Comparison of ENCODE assay signal across 11 cellular contexts in genomic region chr1:192601145-192602048, GRCh38. TPM values are rescaled to one million over a fixed set of nuclear protein-coding genes. Genes with fewer than 3 reads are reported as not detected.
DNase-seq lines count a peak whose midpoint lies in the region; ATAC-seq and TF ChIP-seq lines count a peak whose summit lies in the region.
"Had no signal": no experiment of that assay in that cellular context is flagged by ENCODE, and none has a peak within 500 bp of the region (broad histone marks: within the 10 kb centered on the region; RNA-seq: fewer than 3 reads in every experiment).

No MANE protein-coding gene starts in this region.

- no peak for TF ChIP-seq CTCF in foreskin keratinocyte (conservative IDR thresholded peaks at IDR 0.05)
- TF ChIP-seq CTCF in transverse colon (IDR thresholded peaks at IDR 0.05) = no peak
- no peak for TF ChIP-seq CTCF in adrenal gland (IDR thresholded peaks at IDR 0.05)

- in situ Hi-C loops in transverse colon (cut with MboI; ENCODE audit: low pct_ligation_motif_present in 1 of 4, low pct_unique_long_range_greater_than_20kb in 1 of 4, low sequenced_read_pairs in 3 of 4) = loop anchor here in 3 of 4 donors (10.0 to 25.0 kb wide), 2 partner anchors 127 to 436 kb away; no protein-coding TSS in a partner anchor

- TF ChIP-seq EP300 in transverse colon (IDR thresholded peaks at IDR 0.05; ENCODE audit: low read depth) = no peak

- ATAC-seq in GM18508 (IDR thresholded peaks at IDR 0.05; ENCODE audit: insufficient read depth, unreplicated experiment) (peak; percentile 39), GM21619 (IDR thresholded peaks at IDR 0.05; ENCODE audit: unreplicated experiment) (peak; percentile 28), HG03460 (IDR thresholded peaks at IDR 0.05; ENCODE audit: unreplicated experiment) (peak; percentile 33), foreskin keratinocyte (peak; percentile 84)

- H3K9me3 ChIP-seq in transverse colon (no peaks in the 10 kb centered on the region), adrenal gland (replicated peaks in 1 of 3) (no peaks in the 10 kb centered on the region)
- H3K9me3 ChIP-seq: neutrophil had no signal

- H3K27me3 ChIP-seq in foreskin keratinocyte = peaks cover 4% of the 10 kb centered on the region
- H3K27me3 ChIP-seq in transverse colon = no peaks in the 10 kb centered on the region
- H3K27me3 ChIP-seq in adrenal gland = no peaks in the 10 kb centered on the region

- TF ChIP-seq POLR2A in transverse colon (IDR thresholded peaks at IDR 0.05) = no peak
- TF ChIP-seq POLR2A in adrenal gland (IDR thresholded peaks at IDR 0.05) = no peak

- no peak overlapping the region for H3K27ac ChIP-seq in foreskin keratinocyte
- no peak overlapping the region for H3K27ac ChIP-seq in transverse colon
- no peak overlapping the region for H3K27ac ChIP-seq in adrenal gland
- H3K27ac ChIP-seq: neutrophil had no signal

- WGBS in transverse colon (ENCODE audit: low coverage in 1 of 2), 2 donors = 79 to 85% methylated on average over 2 of the region's 2 CpGs
- WGBS in adrenal gland, 4 donors = 58 to 81% (median 65%) methylated on average over 2 of the region's 2 CpGs

- H3K36me3 ChIP-seq in transverse colon = no peaks in the 10 kb centered on the region
- no peaks in the 10 kb centered on the region for H3K36me3 ChIP-seq in adrenal gland (replicated peaks in 1 of 2)
- H3K36me3 ChIP-seq: neutrophil had no signal

- H3K4me1 ChIP-seq in foreskin keratinocyte (peaks cover 3% of the 10 kb centered on the region), transverse colon (no peaks in the 10 kb centered on the region), adrenal gland (replicated peaks in 1 of 2) (peaks cover 0 to 5% of the 10 kb centered on the region in 2 donors)

- H3K4me3 ChIP-seq in transverse colon = no peak overlapping the region
- no peak overlapping the region for H3K4me3 ChIP-seq in adrenal gland

- peak in 1 of 2 donors; percentile 41 for DNase-seq in foreskin keratinocyte
- no peak for DNase-seq in transverse colon
- DNase-seq in head of caudate nucleus = no peak
- no peak for DNase-seq in adrenal gland
- no peak for DNase-seq in LoVo (ENCODE audit: low spot score)
- DNase-seq: NCI-H748 treated with DMSO at 0.1 percent for 48 hours had no signal

- intact Hi-C loops in transverse colon (cut with DNase I; ENCODE audit: low total_unique reads) (no loop called here), head of caudate nucleus (cut with DNase I) (loop anchor here (10.0 kb wide), 1 partner anchor 127 kb away; no protein-coding TSS in a partner anchor), adrenal gland (cut with DNase I) (no loop called here)

RNA-seq across cellular contexts. Expression of gene RGS1, which starts 25.8 kb away (rescaled TPM):
- total RNA-seq in foreskin keratinocyte (not detected in 2 replicates), transverse colon (100 to 1,000 TPM in 1 of 4 donors, 10 to 100 TPM in 3; 38.5 to 160 (median 49.8) TPM), adrenal gland (10 to 100 TPM in 5 of 8 donors, 1 to 10 TPM in 3; 2.7 to 69.3 (median 15.4) TPM)
- polyA plus RNA-seq in foreskin keratinocyte (not detected in 2 replicates), adrenal gland (100 to 1,000 TPM in 1 of 3 donors, 1 to 10 TPM in 2; 5.2 to 124 (median 6.0) TPM)

RNA-seq across cellular contexts. Expression of gene RGS13, which starts 34.5 kb away (rescaled TPM):
- total RNA-seq in foreskin keratinocyte (not detected in 2 replicates), transverse colon (1 to 10 TPM in 2 of 4 donors, not detected in 2; 1.2 to 1.3 TPM), adrenal gland (under 1 TPM in 1 of 8 donors, not detected in 7; 0.51 TPM)
- polyA plus RNA-seq in foreskin keratinocyte (not detected in 2 replicates), adrenal gland (under 1 TPM in 1 of 3 donors, not detected in 2; 0.13 TPM)
- total RNA-seq: G401 had no signal

Comparison
In these comparisons a context has a peak if more than half of its experiments do, and no peak if none do; other contexts are left out.
1. ATAC-seq: peak in every context shown above with its lines; median percentile 84 in foreskin keratinocyte; 39 in GM18508; 33 in HG03460; 28 in GM21619.